In the genomic region with DNA sequence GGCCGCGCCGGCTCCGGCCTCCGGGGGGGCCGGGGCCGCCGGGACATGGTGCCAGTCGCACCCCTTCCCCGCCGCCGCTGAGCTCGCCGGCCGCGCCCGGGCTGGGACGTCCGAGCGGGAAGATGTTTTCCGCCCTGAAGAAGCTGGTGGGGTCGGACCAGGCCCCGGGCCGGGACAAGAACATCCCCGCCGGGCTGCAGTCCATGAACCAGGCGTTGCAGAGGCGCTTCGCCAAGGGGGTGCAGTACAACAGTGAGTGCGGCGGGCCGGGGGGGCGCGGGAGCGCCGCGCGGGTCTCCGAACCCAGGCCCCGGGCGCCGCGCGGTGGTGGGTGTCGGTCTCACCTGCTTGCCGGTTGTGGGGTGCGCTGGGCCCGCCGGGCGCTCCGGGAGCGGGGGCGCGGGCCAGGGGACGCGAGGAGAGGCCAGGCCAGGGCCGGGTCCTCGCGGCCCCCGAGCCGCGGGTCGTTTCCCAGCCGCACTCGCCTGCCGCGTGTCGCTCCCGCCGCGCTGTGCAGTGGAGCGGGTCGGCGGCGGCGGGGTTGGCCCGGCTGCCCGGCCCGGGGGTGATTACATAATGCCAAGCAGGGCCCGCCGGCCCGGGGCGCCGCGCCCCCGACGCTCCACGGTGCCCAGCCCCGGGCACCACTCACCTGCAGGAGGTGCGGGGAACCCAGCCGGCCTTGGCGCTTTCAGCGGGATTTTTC, we compare ENCODE assay signal across 8 cellular contexts. TPM values are rescaled to one million over a fixed set of nuclear protein-coding genes. Genes with fewer than 3 reads are reported as not detected.
DNase-seq lines count a peak whose midpoint lies in the region; ATAC-seq and TF ChIP-seq lines count a peak whose summit lies in the region.

No MANE protein-coding gene starts in this region.

- H3K27ac ChIP-seq in SU-DHL-6 (ENCODE audit: low read depth, low read length), result peak overlapping the region; percentile 71
- peak overlapping the region; percentile 84 to 96 for H3K27ac ChIP-seq in breast epithelium

- H3K27me3 ChIP-seq in SU-DHL-6 (ENCODE audit: low read length), result no peaks in the 10 kb centered on the region
- no peaks in the 10 kb centered on the region for H3K27me3 ChIP-seq in breast epithelium

- peak overlapping the region; percentile 99 for H3K9ac ChIP-seq in SU-DHL-6 (ENCODE audit: low read length)

- H4K20me1 ChIP-seq in SU-DHL-6 (ENCODE audit: low read depth, low read length), result peaks cover 3% of the 10 kb centered on the region; the same call in 1 of the 2 replicates

- peaks cover 7 to 26% of the 10 kb centered on the region in 2 donors for H3K4me1 ChIP-seq in breast epithelium

- H2AFZ ChIP-seq in SU-DHL-6 (ENCODE audit: low read depth, low read length, severe bottlenecking), result peak overlapping the region; percentile 64

- H3K4me2 ChIP-seq in SU-DHL-6 (ENCODE audit: low read depth, low read length, poor library complexity, severe bottlenecking), result peak overlapping the region; percentile 82

- ATAC-seq in HG02970 (IDR thresholded peaks at IDR 0.05; ENCODE audit: low FRiP score, unreplicated experiment) (peak; percentile 37), left colon (peak; percentile 42)

- DNase-seq in DMS79 (lab: John Stamatoyannopoulos, UW) (peak; percentile 28), DMS79 treated with DMSO at 0.1 percent for 48 hours (lab: John Stamatoyannopoulos, UW) (no peak), breast epithelium (ENCODE audit: low spot score in 2 of 2) (peak in 1 of 2 donors; percentile 51), left colon (peak in 1 of 2 donors; percentile 56), mucosa of gallbladder (ENCODE audit: low spot score) (no peak)
- DNase-seq in stimulated activated CD8-positive, alpha-beta memory T cell treated with anti-CD3 and anti-CD28 coated beads, Interleukin-2, amount 100 ng/mL, for 48 hours (ENCODE audit: low read depth in 2 of 2), result peak; percentile 15 to 29

- H3F3A ChIP-seq in SU-DHL-6 (ENCODE audit: insufficient read depth), result no peaks in the 10 kb centered on the region

- TF ChIP-seq CTCF in SU-DHL-6 (IDR thresholded peaks at IDR 0.05; ENCODE audit: insufficient read depth, low read length, poor library complexity, severe bottlenecking), result no peak
- peak in 1 of 3 donors; percentile 1 for TF ChIP-seq CTCF in breast epithelium (IDR thresholded peaks at IDR 0.05)

- peaks cover 14% of the 10 kb centered on the region for H3K36me3 ChIP-seq in SU-DHL-6 (ENCODE audit: low read length)
- H3K36me3 ChIP-seq in breast epithelium, result no peaks in the 10 kb centered on the region

- H3K79me2 ChIP-seq in SU-DHL-6 (ENCODE audit: insufficient read depth, low read length), result peaks cover 58% of the 10 kb centered on the region

- H3K9me3 ChIP-seq in SU-DHL-6 (ENCODE audit: insufficient read depth, low read length), result no peaks in the 10 kb centered on the region
- no peaks in the 10 kb centered on the region for H3K9me3 ChIP-seq in breast epithelium

- intact Hi-C loops in breast epithelium (cut with DNase I; ENCODE audit: low total_unique reads) (loop anchor here (5.0 kb wide), 1 partner anchor 274 kb away; no protein-coding TSS in a partner anchor), left colon (cut with DNase I, micrococcal nuclease) (no loop called here)

- peak overlapping the region; percentile 94 for H3K4me3 ChIP-seq in SU-DHL-6 (ENCODE audit: insufficient read depth, low read length, poor library complexity, severe bottlenecking)
- H3K4me3 ChIP-seq in breast epithelium, result peak overlapping the region; percentile 94 to 100 (median 99)

- TF ChIP-seq POLR2A in breast epithelium (IDR thresholded peaks at IDR 0.05), result no peak

- no peaks in the 10 kb centered on the region for H3K9me2 ChIP-seq in SU-DHL-6 (replicated peaks; ENCODE audit: insufficient read depth, low read length)

RNA-seq across cellular contexts. Expression of gene RABL6, which starts 0.5 kb away (rescaled TPM):
- total RNA-seq in breast epithelium, result 10 to 100 TPM; 38.2 to 51.5 (median 41.3) TPM
- 100 to 1,000 TPM; 120 to 132 TPM for total RNA-seq in left colon
- 91.0 TPM for total RNA-seq in mucosa of gallbladder

RNA-seq across cellular contexts. Expression of gene CCDC183, which starts 12.1 kb away (rescaled TPM):
- total RNA-seq in breast epithelium (1 to 10 TPM in 2 of 3 donors, under 1 TPM in 1; 0.64 to 5.7 (median 5.6) TPM), left colon (10 to 100 TPM; 20.6 to 35.1 TPM), mucosa of gallbladder (2.3 TPM)

RNA-seq across cellular contexts. Expression of gene TMEM141, which starts 17.1 kb away (rescaled TPM):
- total RNA-seq in breast epithelium (100 to 1,000 TPM in 2 of 3 donors, 10 to 100 TPM in 1; 85.8 to 121 (median 103) TPM), left colon (100 to 1,000 TPM; 239 to 377 TPM), mucosa of gallbladder (81.3 TPM)

RNA-seq across cellular contexts. Expression of gene AJM1, which starts 34.0 kb away (rescaled TPM):
- total RNA-seq in breast epithelium, result 1 to 10 TPM; 1.0 to 2.3 (median 1.1) TPM
- total RNA-seq in left colon, result 10 to 100 TPM; 10.4 to 11.1 TPM
- 19.4 TPM for total RNA-seq in mucosa of gallbladder

RNA-seq across cellular contexts. Expression of gene PHPT1, which starts 41.0 kb away (rescaled TPM):
- total RNA-seq in breast epithelium, result 10 to 100 TPM; 43.2 to 70.8 (median 52.5) TPM
- 100 to 1,000 TPM; 109 to 154 TPM for total RNA-seq in left colon
- 150 TPM for total RNA-seq in mucosa of gallbladder

Comparison
In these comparisons a context has a peak if more than half of its experiments do, and no peak if none do; other contexts are left out.
1. DNase-seq: peak in DMS79 (single experiment) and stimulated activated CD8-positive, alpha-beta memory T cell treated with anti-CD3 and anti-CD28 coated beads, Interleukin-2, amount 100 ng/mL, for 48 hours (2 of 2); none in DMS79 treated with DMSO at 0.1 percent for 48 hours (single experiment) and mucosa of gallbladder (single experiment).